In the genomic region with DNA sequence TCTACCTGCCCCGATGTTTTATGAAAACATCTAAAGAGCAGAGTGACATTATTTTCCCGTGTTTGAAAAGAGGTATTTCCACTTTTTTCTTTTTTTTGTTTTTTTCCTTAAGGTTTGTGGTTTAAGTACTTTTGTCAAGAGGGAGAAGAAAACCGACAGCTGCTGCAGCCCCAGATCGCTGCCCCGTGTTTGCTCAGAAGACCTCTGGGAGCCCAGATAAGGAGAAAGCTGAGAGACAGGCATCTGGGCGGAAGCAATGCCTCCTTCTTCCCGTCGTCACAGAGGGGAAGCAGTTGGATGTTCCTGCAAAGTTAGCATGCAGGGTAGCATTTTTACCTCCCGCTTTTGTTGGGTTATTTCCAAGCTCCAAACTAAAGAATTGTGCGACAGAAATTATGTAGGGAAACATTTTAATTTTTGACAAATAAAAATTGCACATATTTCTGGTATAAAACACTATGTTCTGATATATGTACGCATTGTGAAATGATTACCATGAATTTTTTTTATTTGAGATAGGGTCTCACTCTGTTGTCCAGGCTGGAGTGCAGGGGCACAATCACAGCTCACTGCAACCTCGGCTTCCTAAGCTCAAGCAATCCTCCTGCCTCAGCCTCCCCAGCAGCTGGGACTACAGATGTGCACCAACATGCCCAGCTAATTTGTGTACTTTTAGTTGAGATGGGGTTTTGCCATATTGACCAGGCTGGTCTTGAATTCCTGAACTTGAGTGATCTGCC, we compare ENCODE assay signal across 21 cellular contexts.
"Had no signal": no experiment of that assay in that cellular context is flagged by ENCODE, and none has a peak within 500 bp of the region (broad histone marks: within the 10 kb centered on the region; RNA-seq: fewer than 3 reads in every experiment).

No MANE protein-coding gene starts in this region.

- DNase-seq: activated CD4-positive, alpha-beta T cell treated with anti-CD3 and anti-CD28 coated beads, Interleukin-2, amount 10 ng/mL, durations not matched to agents 7 days and 5 days; activated CD8-positive, alpha-beta memory T cell treated with anti-CD3 and anti-CD28 coated beads, Interleukin-2, amount 10 ng/mL, durations not matched to agents 7 days and 5 days; activated CD8-positive, alpha-beta T cell treated with anti-CD3 and anti-CD28 coated beads for 36 hours; activated effector memory CD4-positive, alpha-beta T cell treated with anti-CD3 and anti-CD28 coated beads, Interleukin-2, amount 50 U/mL, for 16 hours; activated naive CD4-positive, alpha-beta T cell treated with anti-CD3 and anti-CD28 coated beads, Interleukin-2, amount 10 ng/mL, durations not matched to agents 7 days and 5 days; activated T-cell treated with anti-CD3 and anti-CD28 coated beads for 4 hours; effector CD4-positive, alpha-beta T cell; gastrocnemius medialis; hypothalamus; left ventricle myocardium inferior; natural killer cell; spleen; stimulated activated CD4-positive, alpha-beta T cell treated with anti-CD3 and anti-CD28 coated beads, Interleukin-4, amount 100 ng/mL, for 1 hour; stimulated activated naive CD8-positive, alpha-beta T cell treated with anti-CD3 and anti-CD28 coated beads, Interleukin-15, Interleukin-2, amounts not matched to agents 100 U/mL and 50 U/mL, for 24 hours; T-cell; upper lobe of left lung had no signal

- H3K36me3 ChIP-seq: cardiac muscle cell, esophagus muscularis mucosa, gastrocnemius medialis, left ventricle myocardium inferior, spleen, upper lobe of left lung had no signal

- H3K4me3 ChIP-seq: cardiac muscle cell, esophagus muscularis mucosa, gastrocnemius medialis, left ventricle myocardium inferior, spleen, upper lobe of left lung had no signal

- ATAC-seq: activated CD4-positive, CD25-positive, alpha-beta regulatory T cell treated with anti-CD3 and anti-CD28 coated beads, Interleukin-2, amount 50 U/mL, for 24 hours; activated CD8-positive, alpha-beta memory T cell treated with anti-CD3 and anti-CD28 coated beads, Interleukin-2, amount 10 ng/mL, durations not matched to agents 7 days and 5 days; activated CD8-positive, alpha-beta T cell treated with anti-CD3 and anti-CD28 coated beads for 36 hours; gastrocnemius medialis; natural killer cell; stimulated activated naive CD8-positive, alpha-beta T cell treated with anti-CD3 and anti-CD28 coated beads, Interleukin-15, Interleukin-2, amounts not matched to agents 100 U/mL and 50 U/mL, for 24 hours; T-cell had no signal

- H3K27ac ChIP-seq: cardiac muscle cell, esophagus muscularis mucosa, gastrocnemius medialis, left ventricle myocardium inferior, spleen, upper lobe of left lung had no signal

- H3K27me3 ChIP-seq: cardiac muscle cell, upper lobe of left lung had no signal

- H3K4me3 Mint-ChIP-seq: activated CD4-positive, alpha-beta T cell treated with anti-CD3 and anti-CD28 coated beads, Interleukin-2, amount 10 ng/mL, durations not matched to agents 7 days and 5 days; activated CD8-positive, alpha-beta memory T cell treated with anti-CD3 and anti-CD28 coated beads, Interleukin-2, amount 10 ng/mL, durations not matched to agents 7 days and 5 days; activated CD8-positive, alpha-beta T cell treated with anti-CD3 and anti-CD28 coated beads for 36 hours; activated naive CD4-positive, alpha-beta T cell treated with anti-CD3 and anti-CD28 coated beads, Interleukin-2, amount 10 ng/mL, durations not matched to agents 7 days and 5 days; mesothelial cell of epicardium; natural killer cell; T-cell had no signal

- H3K9me3 Mint-ChIP-seq: activated naive CD4-positive, alpha-beta T cell treated with anti-CD3 and anti-CD28 coated beads, Interleukin-2, amount 10 ng/mL, durations not matched to agents 7 days and 5 days; natural killer cell had no signal

- H3K9me3 ChIP-seq: esophagus muscularis mucosa, gastrocnemius medialis, left ventricle myocardium inferior, spleen, upper lobe of left lung had no signal

- H3K27ac Mint-ChIP-seq: activated CD4-positive, alpha-beta T cell treated with anti-CD3 and anti-CD28 coated beads, Interleukin-2, amount 10 ng/mL, durations not matched to agents 7 days and 5 days; activated CD8-positive, alpha-beta memory T cell treated with anti-CD3 and anti-CD28 coated beads, Interleukin-2, amount 10 ng/mL, durations not matched to agents 7 days and 5 days; activated CD8-positive, alpha-beta T cell treated with anti-CD3 and anti-CD28 coated beads for 36 hours; activated naive CD4-positive, alpha-beta T cell treated with anti-CD3 and anti-CD28 coated beads, Interleukin-2, amount 10 ng/mL, durations not matched to agents 7 days and 5 days; mesothelial cell of epicardium; natural killer cell; progenitor cell of endocrine pancreas; T-cell had no signal

- H3K36me3 Mint-ChIP-seq: activated CD8-positive, alpha-beta memory T cell treated with anti-CD3 and anti-CD28 coated beads, Interleukin-2, amount 10 ng/mL, durations not matched to agents 7 days and 5 days; mesothelial cell of epicardium; natural killer cell; T-cell had no signal

- H3K4me1 ChIP-seq: esophagus muscularis mucosa, gastrocnemius medialis, left ventricle myocardium inferior had no signal
